ENCODE assay signal across 8 cellular contexts in the genomic region with DNA sequence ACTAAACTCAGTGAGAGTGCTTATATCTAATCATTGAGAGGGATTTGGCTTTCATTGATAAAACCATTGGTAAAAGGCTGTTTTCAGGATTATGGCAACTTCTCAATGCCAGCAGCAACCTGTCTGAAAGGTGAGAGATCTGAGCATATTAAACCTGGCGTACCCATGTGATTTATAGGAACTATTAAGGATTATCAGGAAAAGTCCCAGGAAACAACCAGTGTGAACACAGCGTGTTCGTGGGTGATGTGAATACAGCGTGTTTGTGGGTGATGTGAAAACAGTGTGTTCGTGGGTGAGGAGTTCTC.
A peak's percentile ranks its signal among the peaks of the same experiment; 100 is the strongest.
DNase-seq lines count a peak whose midpoint lies in the region; ATAC-seq, FAIRE-seq and TF ChIP-seq lines count a peak whose summit lies in the region.

No MANE protein-coding gene starts in this region.

- H3K9me1 ChIP-seq in IMR-90 (ENCODE audit: insufficient read depth, low read length), result no peaks in the 10 kb centered on the region

- TF ChIP-seq EP300 in H1 (IDR thresholded peaks at IDR 0.05; ENCODE audit: borderline replicate concordance in 1 of 2, low read depth in 2 of 2, low read length in 2 of 2), result no peak

- in situ Hi-C loops in IMR-90 (cut with MboI; ENCODE audit: low sequenced_read_pairs), result loop anchor here (5.0 to 25.0 kb wide), 3 partner anchors 385 to 700 kb away; no protein-coding TSS in a partner anchor
- in situ Hi-C loops in GM13977 (cut with MboI; ENCODE audit: low pct_unique_long_range_greater_than_20kb, low sequenced_read_pairs, unreplicated experiment), result loop anchor here (10.0 kb wide), 2 partner anchors 458 to 698 kb away; no protein-coding TSS in a partner anchor

- H3K23ac ChIP-seq in IMR-90 (ENCODE audit: low read depth, low read length) (no peak overlapping the region), H1 (ENCODE audit: insufficient read length) (no peak overlapping the region)

- H3K27ac ChIP-seq in IMR-90 (ENCODE audit: insufficient read depth, low read length), result no peak overlapping the region
- no peak overlapping the region for H3K27ac ChIP-seq in H1 (ENCODE audit: low read depth, low read length)
- H3K27ac ChIP-seq in psoas muscle, result peak overlapping the region; percentile 75

- POLR2A ChIA-PET in IMR-90 (lab: Charles Lee; ENCODE audit: unreplicated experiment), result no interaction called here
- POLR2A ChIA-PET in H1 (lab: Charles Lee; ENCODE audit: partially characterized antibody), result no interaction called here

- no peak overlapping the region for H2AK9ac ChIP-seq in IMR-90 (replicated peaks; ENCODE audit: low read depth, low read length, poor library complexity)

- no peaks in the 10 kb centered on the region for H3K79me2 ChIP-seq in H1 (ENCODE audit: control insufficient read depth in 1 of 2, insufficient read depth in 2 of 2, low read length in 2 of 2)

- no peak overlapping the region for H2BK5ac ChIP-seq in IMR-90 (ENCODE audit: low read depth, low read length, poor library complexity, severe bottlenecking)
- no peak overlapping the region for H2BK5ac ChIP-seq in H1 (ENCODE audit: low read depth, low read length)

- H4K5ac ChIP-seq in IMR-90 (ENCODE audit: low read depth, low read length) (no peak overlapping the region), H1 (ENCODE audit: insufficient read length, low read depth, low read length) (no peak overlapping the region)

- no peak for FAIRE-seq in H1 (lab: Jason Lieb, UNC)

- H2BK120ac ChIP-seq in IMR-90 (ENCODE audit: low read depth, low read length) (no peak overlapping the region), H1 (replicated peaks; ENCODE audit: low read depth, low read length) (no peak overlapping the region)

- TF ChIP-seq CTCF in IMR-90 (conservative IDR thresholded peaks at IDR 0.05; ENCODE audit: low read depth, low read length) (no peak), H1 (IDR thresholded peaks at IDR 0.05; ENCODE audit: control extremely low read depth in 1 of 3, insufficient read depth in 1 of 3, low read depth in 1 of 3, low read length in 3 of 3) (no peak), psoas muscle (IDR thresholded peaks at IDR 0.05) (no peak), GM13977 (IDR thresholded peaks at IDR 0.05; ENCODE audit: extremely low read depth, insufficient read depth, missing control alignments) (no peak)

- no peak for DNase-seq in IMR-90
- DNase-seq in H1 (ENCODE audit: low read depth in 1 of 2, low spot score in 2 of 2), result peak in 1 of 2 experiments; percentile 62
- DNase-seq in psoas muscle, result no peak
- no peak for DNase-seq in foreskin melanocyte
- no peak for DNase-seq in GM13977 (ENCODE audit: low spot score)
- no peak for DNase-seq in GM19238 (ENCODE audit: insufficient read length, low spot score)
- DNase-seq in RPMI8226, result no peak

- TF ChIP-seq RAD21 in IMR-90 (IDR thresholded peaks at IDR 0.05; ENCODE audit: low read length), result no peak
- TF ChIP-seq RAD21 in H1 (IDR thresholded peaks at IDR 0.05 in 1 of 2, conservative IDR thresholded peaks at IDR 0.05 in 1 of 2; ENCODE audit: low read depth in 2 of 2, low read length in 2 of 2), result no peak

- H2AFZ ChIP-seq in IMR-90 (replicated peaks; ENCODE audit: low read length, poor library complexity), result peak overlapping the region; percentile 77
- H2AFZ ChIP-seq in H1 (ENCODE audit: low read length), result peak overlapping the region; percentile 63; the same call in 1 of the 2 replicates

- H3K18ac ChIP-seq in IMR-90 (ENCODE audit: low read depth, low read length) (no peak overlapping the region), H1 (ENCODE audit: extremely low read depth, low read length) (no peak overlapping the region)

- BruUV-seq in IMR-90 (replicated peaks; lab: Mats Ljungman, UMichigan), result no TSS peak

- H3K56ac ChIP-seq in IMR-90 (ENCODE audit: extremely low read depth, insufficient read depth, low read length), result no peak overlapping the region
- H3K56ac ChIP-seq in H1 (replicated peaks; ENCODE audit: insufficient read length, low read depth, low read length), result no peak overlapping the region

- H3K36me3 ChIP-seq in IMR-90 (ENCODE audit: control insufficient read depth, insufficient read depth, low read length) (no peaks in the 10 kb centered on the region), H1 (ENCODE audit: control insufficient read depth in 2 of 4, insufficient read depth in 4 of 4, low read length in 3 of 4) (no peaks in the 10 kb centered on the region), psoas muscle (ENCODE audit: insufficient read depth in 1 of 2, low read depth in 1 of 2) (no peaks in the 10 kb centered on the region)

- dilution Hi-C loops in IMR-90 (cut with HindIII; ENCODE audit: low sequenced_read_pairs, unreplicated experiment), result no loop called here

- H3K9ac ChIP-seq in IMR-90 (ENCODE audit: low read depth, low read length), result no peak overlapping the region
- H3K9ac ChIP-seq in H1 (replicated peaks in 1 of 4; ENCODE audit: extremely low read depth in 1 of 4, low read depth in 3 of 4, low read length in 3 of 4), result peak overlapping the region in 1 of 4 experiments; percentile 20; a peak in 1 of 7 replicates

- TF ChIP-seq POLR2A in IMR-90 (IDR thresholded peaks at IDR 0.05; ENCODE audit: low read depth, low read length), result no peak
- TF ChIP-seq POLR2A in H1 (IDR thresholded peaks at IDR 0.05; ENCODE audit: control extremely low read depth in 1 of 2, low read depth in 2 of 2, low read length in 2 of 2), result no peak

- H3K4me3 ChIP-seq in IMR-90 (ENCODE audit: insufficient read depth, low read depth, low read length) (peak overlapping the region; percentile 62; the same call in 1 of the 2 replicates), H1 (ENCODE audit: extremely low read depth in 1 of 4, insufficient read depth in 2 of 4, low read depth in 3 of 4, low read length in 4 of 4) (peak overlapping the region in 3 of 4 experiments; percentile 27 to 65 (median 51); a peak in 4 of 8 replicates), psoas muscle (peak overlapping the region; percentile 68)

- intact Hi-C loops in IMR-90 (cut with micrococcal nuclease) (loop anchor here (1.0 to 10.0 kb wide), 7 partner anchors 78 to 698 kb away; partner anchors contain the start of gene EZH2), psoas muscle (cut with DNase I) (loop anchor here (5.0 to 10.0 kb wide), 4 partner anchors 80 to 460 kb away; partner anchors contain the start of genes CUL1 (in 1 of the 2) and EZH2 (in 1 of the 2))

- H3K4me2 ChIP-seq in IMR-90 (ENCODE audit: low read depth, low read length), result peak overlapping the region; percentile 58
- H3K4me2 ChIP-seq in H1 (ENCODE audit: insufficient read depth in 1 of 2, low read depth in 2 of 2, low read length in 2 of 2), result peak overlapping the region in 1 of 2 experiments; percentile 61; a peak in 2 of 4 replicates

- H3K4me1 ChIP-seq in IMR-90 (ENCODE audit: control insufficient read depth, insufficient read depth, low read length), result no peaks in the 10 kb centered on the region
- H3K4me1 ChIP-seq in H1 (replicated peaks in 1 of 4; ENCODE audit: control insufficient read depth in 3 of 4, insufficient read depth in 4 of 4, low read length in 3 of 4), result peaks cover 0 to 4% (median 3%) of the 10 kb centered on the region in 4 experiments; a peak in 3 of 7 replicates
- peaks cover 4% of the 10 kb centered on the region for H3K4me1 ChIP-seq in psoas muscle

- H3K27me3 ChIP-seq in IMR-90 (ENCODE audit: control insufficient read depth, insufficient read depth, low read length) (peaks cover 3% of the 10 kb centered on the region; the same call in 1 of the 2 replicates), H1 (replicated peaks in 1 of 4; ENCODE audit: control insufficient read depth in 3 of 4, extremely low read depth in 1 of 4, insufficient read depth in 3 of 4, low read length in 3 of 4) (no peaks in the 10 kb centered on the region), psoas muscle (ENCODE audit: insufficient read depth in 3 of 3, low read length in 2 of 3) (no peaks in the 10 kb centered on the region)

- H2BK15ac ChIP-seq in IMR-90 (ENCODE audit: low read depth, low read length), result no peak overlapping the region
- H2BK15ac ChIP-seq in H1 (ENCODE audit: low read length), result no peak overlapping the region

- no peak overlapping the region for H4K8ac ChIP-seq in IMR-90 (ENCODE audit: low read depth in 2 of 2, low read length in 2 of 2)
- H4K8ac ChIP-seq in H1 (ENCODE audit: extremely low read depth, insufficient read depth, low read length), result no peak overlapping the region

- H2BK12ac ChIP-seq in H1 (ENCODE audit: low read depth, low read length), result no peak overlapping the region

- no peaks in the 10 kb centered on the region for H3K23me2 ChIP-seq in H1 (ENCODE audit: low read depth, low read length)

- H3K4ac ChIP-seq in IMR-90 (ENCODE audit: low read depth, low read length) (no peak overlapping the region), H1 (replicated peaks; ENCODE audit: insufficient read length, low read depth, low read length) (no peak overlapping the region)

- H2AK5ac ChIP-seq in IMR-90 (ENCODE audit: low read depth, low read length) (no peak overlapping the region), H1 (ENCODE audit: low read depth, low read length) (no peak overlapping the region)

- WGBS in IMR-90 (ENCODE audit: extremely low coverage in 2 of 2, insufficient read length in 1 of 2), 2 experiments, result 36% methylated on average over 3 of the region's 5 CpGs; no CpG with 5 or more reads in 1 of the 2 experiments
- WGBS in H1 (ENCODE audit: extremely low coverage in 1 of 2, insufficient coverage in 1 of 2, insufficient read length in 1 of 2, insufficient replicate concordance in 2 of 2, low coverage in 1 of 2, low lambda C conversion rate in 2 of 2, missing lambda C conversion rate in 1 of 2), 2 experiments, result 35% methylated on average over 5 of the region's 5 CpGs; no CpG with 5 or more reads in 1 of the 2 experiments
- WGBS in psoas muscle, 3 donors, result 10 to 14% (median 14%) methylated on average over 5 of the region's 5 CpGs

- CTCF ChIA-PET in IMR-90 (lab: Yijun Ruan, JAX) (interaction anchor here (0.7 to 1.5 kb wide), 3 partner anchors 25 to 457 kb away, joined by 3 to 5 read pairs (median 3); no protein-coding TSS in a partner anchor), H1 (lab: Charles Lee; ENCODE audit: partially characterized antibody) (interaction anchor here (0.8 to 2.3 kb wide), 13 partner anchors 13 to 385 kb away, joined by 3 to 12 read pairs (median 3); no protein-coding TSS in a partner anchor)

- H3K79me1 ChIP-seq in IMR-90 (ENCODE audit: low read depth in 1 of 2, low read length in 2 of 2), result no peaks in the 10 kb centered on the region
- no peaks in the 10 kb centered on the region for H3K79me1 ChIP-seq in H1 (ENCODE audit: low read depth, low read length)

- H4K20me1 ChIP-seq in IMR-90 (ENCODE audit: insufficient read depth, low read length), result no peaks in the 10 kb centered on the region
- no peaks in the 10 kb centered on the region for H4K20me1 ChIP-seq in H1 (replicated peaks in 1 of 2; ENCODE audit: control insufficient read depth in 1 of 2, insufficient read depth in 2 of 2, low read length in 2 of 2)

- H3K14ac ChIP-seq in IMR-90 (replicated peaks; ENCODE audit: low read depth, low read length), result no peak overlapping the region
- H3K14ac ChIP-seq in H1 (ENCODE audit: insufficient read length), result no peak overlapping the region

- peak; percentile 2 for ATAC-seq in GM18909 (IDR thresholded peaks at IDR 0.05; ENCODE audit: poor library complexity, unreplicated experiment)
- no peak for ATAC-seq in IMR-90 (ENCODE audit: low read depth)
- ATAC-seq in psoas muscle, result no peak

- no peaks in the 10 kb centered on the region for H3K9me3 ChIP-seq in IMR-90 (ENCODE audit: control insufficient read depth, insufficient read depth, low read length)
- H3K9me3 ChIP-seq in H1 (ENCODE audit: insufficient read depth in 2 of 2, low read depth in 1 of 2, low read length in 1 of 2), result no peaks in the 10 kb centered on the region
- no peaks in the 10 kb centered on the region for H3K9me3 ChIP-seq in psoas muscle

- H4K91ac ChIP-seq in IMR-90 (ENCODE audit: insufficient read depth, low read depth, low read length), result no peak overlapping the region
- no peak overlapping the region for H4K91ac ChIP-seq in H1 (replicated peaks; ENCODE audit: insufficient read length, low read length)

- no peak overlapping the region for H2BK20ac ChIP-seq in IMR-90 (ENCODE audit: low read depth, low read length)
- no peak overlapping the region for H2BK20ac ChIP-seq in H1 (ENCODE audit: low read length)
